ENCODE assay signal across 2 cellular contexts in the genomic region with DNA sequence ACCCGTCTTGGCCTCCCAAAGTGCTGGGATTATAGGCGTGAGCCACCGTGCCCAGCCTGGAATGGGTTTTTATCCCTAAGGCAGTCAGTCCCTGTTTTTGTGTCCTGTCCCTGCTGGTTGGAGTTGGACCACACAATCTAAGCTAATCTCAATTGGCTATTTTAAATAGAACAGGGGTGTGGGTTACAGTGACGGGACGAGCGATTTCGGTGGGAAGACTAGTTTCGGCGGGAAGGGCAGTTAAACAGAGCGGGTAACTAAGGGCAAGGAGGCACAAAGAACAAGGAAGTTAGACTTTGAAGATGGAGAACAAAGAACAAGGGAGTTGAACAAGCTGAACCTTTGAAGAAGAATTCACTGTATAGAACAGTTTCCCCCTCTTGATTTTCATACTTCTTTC.
TF ChIP-seq lines count a peak whose summit lies in the region.

No MANE protein-coding gene starts in this region.

TF ChIP-seq in GM23338, 12 proteins besides CTCF, POLR2A, EP300 and RAD21 (continues in another document):
- TF ChIP-seq POLR2AphosphoS5 (IDR thresholded peaks at IDR 0.05; ENCODE audit: low read depth): no peak
- TF ChIP-seq JUNB (IDR thresholded peaks at IDR 0.05; ENCODE audit: unreplicated experiment): no peak
- no peak for TF ChIP-seq ETS1 (IDR thresholded peaks at IDR 0.05)
- TF ChIP-seq NANOG (IDR thresholded peaks at IDR 0.05; ENCODE audit: borderline replicate concordance): no peak
- TF ChIP-seq ZNF114 (CRISPR knock-in tag; IDR thresholded peaks at IDR 0.05): no peak
- no peak for TF ChIP-seq STAT1 (IDR thresholded peaks at IDR 0.05; ENCODE audit: unreplicated experiment)
- no peak for TF ChIP-seq ZNF462 (CRISPR knock-in tag; IDR thresholded peaks at IDR 0.05)
- TF ChIP-seq EZH2phosphoT487 (IDR thresholded peaks at IDR 0.05; ENCODE audit: unreplicated experiment): no peak
- no peak for TF ChIP-seq ZNF331 (CRISPR knock-in tag; IDR thresholded peaks at IDR 0.05; ENCODE audit: low read depth)
- no peak for TF ChIP-seq EZH2 (IDR thresholded peaks at IDR 0.05; ENCODE audit: low read depth, unreplicated experiment)

TF ChIP-seq in H1, 55 proteins besides CTCF, POLR2A, EP300 and RAD21:
- TF ChIP-seq SUZ12 (IDR thresholded peaks at IDR 0.05; ENCODE audit: low read length) (no peak), ATF3 (IDR thresholded peaks at IDR 0.05; ENCODE audit: insufficient read depth, low read depth, low read length) (no peak), KDM5A (IDR thresholded peaks at IDR 0.05; ENCODE audit: low read length) (no peak), FOSL1 (IDR thresholded peaks at IDR 0.05; ENCODE audit: insufficient read depth, low read depth, low read length) (no peak), SAP30 (IDR thresholded peaks at IDR 0.05; ENCODE audit: insufficient read depth, insufficient replicate concordance, low read length) (no peak), EZH2 (IDR thresholded peaks at IDR 0.05; ENCODE audit: low read depth, low read length, severe bottlenecking) (no peak), SIRT6 (IDR thresholded peaks at IDR 0.05; ENCODE audit: low read length) (no peak)
TF ChIP-seq in H1: peak in this region for 0.
